Comparison of ENCODE assay signal across 15 cellular contexts in the genomic region with DNA sequence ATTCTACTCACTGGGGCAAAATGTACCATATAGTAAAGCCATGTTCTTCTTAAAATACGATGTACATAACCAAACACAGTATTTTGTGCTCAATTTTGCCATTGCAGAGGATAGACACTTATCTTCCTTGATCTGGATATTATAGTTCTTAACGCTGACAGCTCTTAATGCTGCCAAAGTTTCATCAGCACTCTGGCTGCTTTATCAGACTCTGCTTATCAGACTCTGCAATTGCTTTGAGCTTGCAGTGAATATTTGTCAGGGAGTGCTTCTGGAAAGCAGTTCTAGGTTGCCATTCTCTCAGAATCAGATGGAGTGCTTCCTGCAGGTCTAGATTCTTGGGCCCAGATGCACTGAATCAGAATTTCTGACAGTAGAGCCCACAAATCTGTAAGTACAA.
"Had no signal": no experiment of that assay in that cellular context is flagged by ENCODE, and none has a peak within 500 bp of the region (broad histone marks: within the 10 kb centered on the region; RNA-seq: fewer than 3 reads in every experiment).

No MANE protein-coding gene starts in this region.

- H3K27ac ChIP-seq: dorsolateral prefrontal cortex, esophagus muscularis mucosa, gastroesophageal sphincter, stomach had no signal

- DNase-seq: cortex of kidney; dorsolateral prefrontal cortex; effector memory CD4-positive, alpha-beta T cell; glutamatergic neuron; left colon; natural killer cell; posterior cingulate gyrus; stimulated activated CD4-positive, alpha-beta T cell treated with anti-CD3 and anti-CD28 coated beads, Interleukin-12 subunit alpha, Interleukin-12 subunit beta, amount 100 ng/mL, for 4 hours; stimulated activated naive CD4-positive, alpha-beta T cell; stomach; substantia nigra; trophoblast cell had no signal

- ATAC-seq: gastroesophageal sphincter, left colon, natural killer cell, sciatic nerve had no signal

- H3K36me3 ChIP-seq: esophagus muscularis mucosa, gastroesophageal sphincter, stomach had no signal

- H3K27me3 ChIP-seq: dorsolateral prefrontal cortex, esophagus muscularis mucosa, gastroesophageal sphincter, stomach had no signal

- H3K4me1 ChIP-seq: esophagus muscularis mucosa, gastroesophageal sphincter, stomach had no signal

- H3K4me3 ChIP-seq: dorsolateral prefrontal cortex, esophagus muscularis mucosa, gastroesophageal sphincter, stomach had no signal

- H3K9me3 ChIP-seq: esophagus muscularis mucosa, gastroesophageal sphincter, stomach had no signal
